6 cellular contexts compared by ENCODE assay signal in the genomic region with DNA sequence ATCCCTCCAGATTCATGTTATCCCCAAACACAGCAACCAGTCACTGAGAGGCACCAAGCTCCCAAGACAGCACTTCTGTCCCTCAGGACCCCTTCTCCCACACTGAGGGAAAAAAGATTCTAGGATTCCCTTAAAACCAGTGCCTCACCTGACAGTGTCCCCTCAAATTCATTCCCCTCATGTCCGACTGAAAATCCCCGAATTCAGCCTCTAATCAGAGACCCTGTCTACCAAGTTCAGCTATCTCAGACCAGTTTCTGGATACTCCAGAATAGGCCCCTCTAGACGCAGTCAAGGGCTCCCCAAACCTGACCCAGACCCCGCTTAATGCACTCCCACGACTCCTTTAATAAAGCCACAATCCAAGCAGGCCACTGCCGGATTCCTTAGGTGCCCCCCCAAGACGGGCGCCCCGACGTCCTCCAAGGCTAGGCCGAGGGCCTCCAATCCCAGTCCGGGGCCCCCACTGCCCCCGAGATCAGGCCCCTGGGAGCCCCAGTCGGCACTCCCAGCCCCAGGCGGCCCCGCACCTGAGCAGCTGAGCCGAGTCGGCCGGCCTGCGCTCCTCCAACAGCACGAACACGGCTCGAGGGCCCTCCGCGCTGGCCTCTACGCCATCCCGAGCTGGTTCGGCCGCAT. TPM values are rescaled to one million over a fixed set of nuclear protein-coding genes. Genes with fewer than 3 reads are reported as not detected.
A peak's percentile ranks its signal among the peaks of the same experiment; 100 is the strongest.
DNase-seq lines count a peak whose midpoint lies in the region; ATAC-seq and TF ChIP-seq lines count a peak whose summit lies in the region.

No MANE protein-coding gene starts in this region.

- H3K4me1 ChIP-seq in neural progenitor cell: peaks cover 3% of the 10 kb centered on the region

- H3K27ac Mint-ChIP-seq in activated CD4-positive, alpha-beta T cell treated with anti-CD3 and anti-CD28 coated beads, Interleukin-2, amount 10 ng/mL, durations not matched to agents 24 days and 14 days: peak overlapping the region; percentile 95
- H3K27ac Mint-ChIP-seq in MCF 10A (ENCODE audit: low read depth, unreplicated experiment) (peak overlapping the region; percentile 91), neural progenitor cell (peak overlapping the region; percentile 93)

- intact Hi-C loops in activated CD4-positive, alpha-beta T cell treated with anti-CD3 and anti-CD28 coated beads, Interleukin-2, amount 10 ng/mL, durations not matched to agents 24 days and 14 days (cut with micrococcal nuclease): loop anchor here (1.0 to 5.0 kb wide), 6 partner anchors 11 to 145 kb away; partner anchors contain the start of genes GRIPAP1, KCND1, PIM2 and PQBP1
- intact Hi-C loops in MCF 10A (cut with micrococcal nuclease): loop anchor here (1.0 to 5.0 kb wide), 4 partner anchors 40 to 282 kb away; partner anchors contain the start of genes GLOD5, GRIPAP1, KCND1 and PIM2

- peaks cover 17% of the 10 kb centered on the region for H3K36me3 Mint-ChIP-seq in activated CD4-positive, alpha-beta T cell treated with anti-CD3 and anti-CD28 coated beads, Interleukin-2, amount 10 ng/mL, durations not matched to agents 24 days and 14 days (ENCODE audit: low read depth)
- H3K36me3 Mint-ChIP-seq in MCF 10A (ENCODE audit: insufficient read depth, unreplicated experiment) (peaks cover 31% of the 10 kb centered on the region), neural progenitor cell (peaks cover 8% of the 10 kb centered on the region)

- H3K27me3 ChIP-seq in neural progenitor cell: no peaks in the 10 kb centered on the region

- no peaks in the 10 kb centered on the region for H3K27me3 Mint-ChIP-seq in activated CD4-positive, alpha-beta T cell treated with anti-CD3 and anti-CD28 coated beads, Interleukin-2, amount 10 ng/mL, durations not matched to agents 24 days and 14 days
- H3K27me3 Mint-ChIP-seq in MCF 10A (ENCODE audit: insufficient read depth, unreplicated experiment) (no peaks in the 10 kb centered on the region), neural progenitor cell (ENCODE audit: insufficient read depth, low read depth) (peaks cover 10% of the 10 kb centered on the region)

- no peaks in the 10 kb centered on the region for H3K9me3 ChIP-seq in neural progenitor cell (ENCODE audit: low read depth)

- no peak for DNase-seq in activated CD4-positive, alpha-beta T cell treated with anti-CD3 and anti-CD28 coated beads, Interleukin-2, amount 10 ng/mL, durations not matched to agents 24 days and 14 days
- DNase-seq in activated CD4-positive, alpha-beta T cell treated with anti-CD3 and anti-CD28 coated beads, Interleukin-2, amount 50 U/mL, for 1 hour: no peak
- DNase-seq in MCF 10A (ENCODE audit: unreplicated experiment) (no peak), neural progenitor cell (ENCODE audit: low spot score) (no peak)

- H3K4me2 ChIP-seq in neural progenitor cell: peak overlapping the region; percentile 77

- peaks cover 33% of the 10 kb centered on the region for H3K4me1 Mint-ChIP-seq in activated CD4-positive, alpha-beta T cell treated with anti-CD3 and anti-CD28 coated beads, Interleukin-2, amount 10 ng/mL, durations not matched to agents 24 days and 14 days
- H3K4me1 Mint-ChIP-seq in MCF 10A (ENCODE audit: insufficient read depth, unreplicated experiment): peaks cover 12% of the 10 kb centered on the region
- H3K4me1 Mint-ChIP-seq in neural progenitor cell: peaks cover 45% of the 10 kb centered on the region

- peak overlapping the region; percentile 56 for H3K27ac ChIP-seq in neural progenitor cell

- peaks cover 18% of the 10 kb centered on the region for H3F3A ChIP-seq in neural progenitor cell (ENCODE audit: low read depth)

- H3K9me3 Mint-ChIP-seq in activated CD4-positive, alpha-beta T cell treated with anti-CD3 and anti-CD28 coated beads, Interleukin-2, amount 10 ng/mL, durations not matched to agents 24 days and 14 days: no peaks in the 10 kb centered on the region
- H3K9me3 Mint-ChIP-seq in MCF 10A (ENCODE audit: unreplicated experiment): no peaks in the 10 kb centered on the region
- peaks cover 34% of the 10 kb centered on the region for H3K9me3 Mint-ChIP-seq in neural progenitor cell

- H3K4me3 ChIP-seq in neural progenitor cell: peak overlapping the region; percentile 78

- no peaks in the 10 kb centered on the region for H3K36me3 ChIP-seq in neural progenitor cell

- peak overlapping the region; percentile 88 for H3K4me3 Mint-ChIP-seq in activated CD4-positive, alpha-beta T cell treated with anti-CD3 and anti-CD28 coated beads, Interleukin-2, amount 10 ng/mL, durations not matched to agents 24 days and 14 days
- H3K4me3 Mint-ChIP-seq in MCF 10A (ENCODE audit: unreplicated experiment) (peak overlapping the region; percentile 79), neural progenitor cell (peak overlapping the region; percentile 94)

- H3K79me2 ChIP-seq in neural progenitor cell (ENCODE audit: low read depth): peaks cover 35% of the 10 kb centered on the region

- POLR2A ChIA-PET in MCF 10A (lab: Yijun Ruan, JAX): interaction anchor here (0.7 to 4.1 kb wide), 14 partner anchors 14 to 306 kb away, joined by 3 to 57 read pairs (median 4); partner anchors contain the start of genes CCDC120, GRIPAP1, HDAC6 and OTUD5

- TF ChIP-seq CTCF in MCF 10A (IDR thresholded peaks at IDR 0.05; ENCODE audit: unreplicated experiment): no peak
- TF ChIP-seq CTCF in neural progenitor cell (IDR thresholded peaks at IDR 0.05): no peak

- ATAC-seq in GM19397 (IDR thresholded peaks at IDR 0.05; ENCODE audit: unreplicated experiment): no peak
- no peak for ATAC-seq in HG02610 (IDR thresholded peaks at IDR 0.05; ENCODE audit: unreplicated experiment)

- H3K9ac ChIP-seq in neural progenitor cell: peak overlapping the region; percentile 58

- no peak overlapping the region for H2AFZ ChIP-seq in neural progenitor cell (replicated peaks)

- H4K20me1 ChIP-seq in neural progenitor cell (ENCODE audit: low read depth): peaks cover 5% of the 10 kb centered on the region

- CTCF ChIA-PET in MCF 10A (lab: Yijun Ruan, JAX): interaction anchor here (0.6 to 3.4 kb wide), 4 partner anchors 57 to 123 kb away, joined by 3 to 15 read pairs (median 5); partner anchors contain the start of gene OTUD5

- BruUV-seq in MCF 10A (replicated peaks; lab: Mats Ljungman, UMichigan): TSS peak; percentile 80

RNA-seq across cellular contexts. Expression of gene TFE3, which starts 0.5 kb away (rescaled TPM):
- 28.8 and 30.8 TPM in 2 replicates for total RNA-seq in activated CD4-positive, alpha-beta T cell treated with anti-CD3 and anti-CD28 coated beads, Interleukin-2, amount 10 ng/mL, durations not matched to agents 24 days and 14 days
- 45.3 and 71.7 TPM in 2 replicates for total RNA-seq in MCF 10A (2022)
- 7.9 and 25.6 TPM in 2 replicates for total RNA-seq in neural progenitor cell (ENCODE audit: low replicate concordance)

RNA-seq across cellular contexts. Expression of gene CCDC120, which starts 16.1 kb away (rescaled TPM):
- total RNA-seq in activated CD4-positive, alpha-beta T cell treated with anti-CD3 and anti-CD28 coated beads, Interleukin-2, amount 10 ng/mL, durations not matched to agents 24 days and 14 days: 4.4 and 4.5 TPM in 2 replicates
- total RNA-seq in MCF 10A (2022): 10.3 and 14.4 TPM in 2 replicates
- total RNA-seq in neural progenitor cell (ENCODE audit: low replicate concordance): 1.1 and 3.1 TPM in 2 replicates

RNA-seq across cellular contexts. Expression of gene PRAF2, which starts 31.1 kb away (rescaled TPM):
- 12.5 and 15.9 TPM in 2 replicates for total RNA-seq in activated CD4-positive, alpha-beta T cell treated with anti-CD3 and anti-CD28 coated beads, Interleukin-2, amount 10 ng/mL, durations not matched to agents 24 days and 14 days
- total RNA-seq in MCF 10A (2022): 32.1 and 34.5 TPM in 2 replicates
- 0.30 and 11.0 TPM in 2 replicates for total RNA-seq in neural progenitor cell (ENCODE audit: low replicate concordance)

RNA-seq across cellular contexts. Expression of gene WDR45, which starts 37.0 kb away (rescaled TPM):
- 38.7 and 40.8 TPM in 2 replicates for total RNA-seq in activated CD4-positive, alpha-beta T cell treated with anti-CD3 and anti-CD28 coated beads, Interleukin-2, amount 10 ng/mL, durations not matched to agents 24 days and 14 days
- 93.0 and 96.9 TPM in 2 replicates for total RNA-seq in MCF 10A (2022)
- 19.7 and 22.2 TPM in 2 replicates for total RNA-seq in neural progenitor cell (ENCODE audit: low replicate concordance)

RNA-seq across cellular contexts. Expression of gene GRIPAP1, which starts 40.6 kb away (rescaled TPM):
- 85.7 and 87.3 TPM in 2 replicates for total RNA-seq in activated CD4-positive, alpha-beta T cell treated with anti-CD3 and anti-CD28 coated beads, Interleukin-2, amount 10 ng/mL, durations not matched to agents 24 days and 14 days
- total RNA-seq in MCF 10A (2022): 49.6 and 51.0 TPM in 2 replicates
- 30.1 and 38.9 TPM in 2 replicates for total RNA-seq in neural progenitor cell (ENCODE audit: low replicate concordance)
